In the genomic region with DNA sequence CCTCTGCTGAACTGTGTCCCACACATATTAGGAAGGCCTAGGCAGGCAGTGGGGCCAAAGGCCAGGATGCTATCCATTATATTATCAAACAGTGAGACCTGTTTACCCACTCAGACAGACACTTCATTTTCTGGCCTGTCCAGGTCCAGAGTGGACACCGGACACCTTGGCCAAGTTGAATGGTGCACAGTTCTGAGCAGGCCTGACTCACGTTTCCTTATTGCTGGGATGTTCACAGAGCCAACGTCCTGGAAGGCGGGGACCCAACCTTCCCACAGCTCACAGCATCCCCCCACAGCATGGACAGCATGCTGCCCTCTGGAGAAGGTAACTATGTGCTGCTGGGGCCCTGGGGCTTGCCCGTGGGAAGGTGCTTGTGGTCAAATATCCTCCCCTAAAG, we compare ENCODE assay signal across 23 cellular contexts.
"Had no signal": no experiment of that assay in that cellular context is flagged by ENCODE, and none has a peak within 500 bp of the region (broad histone marks: within the 10 kb centered on the region; RNA-seq: fewer than 3 reads in every experiment).

No MANE protein-coding gene starts in this region.

- H3K4me2 ChIP-seq: PC-9 had no signal

- H3K4me3 ChIP-seq: breast epithelium, PC-9 had no signal

- H3K9me3 ChIP-seq: breast epithelium had no signal

- H3K27me3 ChIP-seq: breast epithelium had no signal

- H3K9me3 Mint-ChIP-seq: activated naive CD4-positive, alpha-beta T cell treated with anti-CD3 and anti-CD28 coated beads, Interleukin-2, amount 10 ng/mL, durations not matched to agents 7 days and 5 days; activated T-cell treated with anti-CD3 and anti-CD28 coated beads, Interleukin-2, amount 50 U/mL, for 4 hours; activated T-helper 2 cell treated with anti-CD3 and anti-CD28 coated beads, Interferon-gamma antibody, Interleukin-2, Interleukin-4, amounts not matched to agents 10 μg/mL and 5 μg/mL and 100 μg/mL, durations not matched to agents 14 hours and 24 hours and 36 hours; WTC11 had no signal

- H3K36me3 Mint-ChIP-seq: WTC11 had no signal

- H3K27ac ChIP-seq: breast epithelium, PC-9 had no signal

- H3K4me3 Mint-ChIP-seq: activated CD8-positive, alpha-beta memory T cell treated with anti-CD3 and anti-CD28 coated beads, Interleukin-2, amount 10 ng/mL, durations not matched to agents 7 days and 5 days; activated naive CD4-positive, alpha-beta T cell treated with anti-CD3 and anti-CD28 coated beads, Interleukin-2, amount 10 ng/mL, durations not matched to agents 7 days and 5 days; activated T-cell treated with anti-CD3 and anti-CD28 coated beads, Interleukin-2, amount 50 U/mL, for 4 hours; T-helper 17 cell; WTC11 had no signal

- H3K27ac Mint-ChIP-seq: activated CD8-positive, alpha-beta memory T cell treated with anti-CD3 and anti-CD28 coated beads, Interleukin-2, amount 10 ng/mL, durations not matched to agents 7 days and 5 days; activated naive CD4-positive, alpha-beta T cell treated with anti-CD3 and anti-CD28 coated beads, Interleukin-2, amount 10 ng/mL, durations not matched to agents 7 days and 5 days; activated T-helper 2 cell treated with anti-CD3 and anti-CD28 coated beads, Interferon-gamma antibody, Interleukin-2, Interleukin-4, amounts not matched to agents 10 μg/mL and 5 μg/mL and 100 μg/mL, durations not matched to agents 14 hours and 24 hours and 36 hours; WTC11 had no signal

- ATAC-seq: activated CD8-positive, alpha-beta memory T cell treated with anti-CD3 and anti-CD28 coated beads, Interleukin-2, amount 10 ng/mL, durations not matched to agents 7 days and 5 days; activated T-cell treated with anti-CD3 and anti-CD28 coated beads, Interleukin-2, amount 50 U/mL, for 4 hours; T-helper 17 cell; WTC11 had no signal

- DNase-seq: activated CD4-positive, alpha-beta T cell treated with anti-CD3 and anti-CD28 coated beads for 48 hours; activated CD4-positive, alpha-beta T cell treated with anti-CD3 and anti-CD28 coated beads, Interleukin-2, amount 50 U/mL, for 48 hours; activated CD4-positive, CD25-positive, alpha-beta regulatory T cell treated with anti-CD3 and anti-CD28 coated beads, Interleukin-2, amount 50 U/mL, for 72 hours; activated CD8-positive, alpha-beta memory T cell treated with anti-CD3 and anti-CD28 coated beads, Interleukin-2, amount 10 ng/mL, durations not matched to agents 7 days and 5 days; activated gamma-delta T cell treated with Interleukin-2 at 50 U/mL for 16 hours; activated naive CD4-positive, alpha-beta T cell treated with anti-CD3 and anti-CD28 coated beads, Interleukin-2, amount 10 ng/mL, durations not matched to agents 7 days and 5 days; activated T-cell treated with anti-CD3 and anti-CD28 coated beads, Interleukin-2, amount 50 U/mL, for 4 hours; aorta; caudate nucleus; Karpas-422; MM.1S; NCI-H1105; NCI-H1436; NCI-H1694 treated with DMSO at 0.1 percent for 48 hours; NCI-H446; NCI-H524; PC-9; SIG-M5; T-helper 17 cell; T-helper 9 cell had no signal

- H3K4me1 ChIP-seq: breast epithelium had no signal

- H3K4me1 Mint-ChIP-seq: activated CD8-positive, alpha-beta memory T cell treated with anti-CD3 and anti-CD28 coated beads, Interleukin-2, amount 10 ng/mL, durations not matched to agents 7 days and 5 days; activated naive CD4-positive, alpha-beta T cell treated with anti-CD3 and anti-CD28 coated beads, Interleukin-2, amount 10 ng/mL, durations not matched to agents 7 days and 5 days had no signal

- H2AFZ ChIP-seq: PC-9 had no signal

- H3K27me3 Mint-ChIP-seq: activated CD8-positive, alpha-beta memory T cell treated with anti-CD3 and anti-CD28 coated beads, Interleukin-2, amount 10 ng/mL, durations not matched to agents 7 days and 5 days; activated naive CD4-positive, alpha-beta T cell treated with anti-CD3 and anti-CD28 coated beads, Interleukin-2, amount 10 ng/mL, durations not matched to agents 7 days and 5 days; T-helper 17 cell had no signal
